1 cellular context compared by ENCODE assay signal in the genomic region with DNA sequence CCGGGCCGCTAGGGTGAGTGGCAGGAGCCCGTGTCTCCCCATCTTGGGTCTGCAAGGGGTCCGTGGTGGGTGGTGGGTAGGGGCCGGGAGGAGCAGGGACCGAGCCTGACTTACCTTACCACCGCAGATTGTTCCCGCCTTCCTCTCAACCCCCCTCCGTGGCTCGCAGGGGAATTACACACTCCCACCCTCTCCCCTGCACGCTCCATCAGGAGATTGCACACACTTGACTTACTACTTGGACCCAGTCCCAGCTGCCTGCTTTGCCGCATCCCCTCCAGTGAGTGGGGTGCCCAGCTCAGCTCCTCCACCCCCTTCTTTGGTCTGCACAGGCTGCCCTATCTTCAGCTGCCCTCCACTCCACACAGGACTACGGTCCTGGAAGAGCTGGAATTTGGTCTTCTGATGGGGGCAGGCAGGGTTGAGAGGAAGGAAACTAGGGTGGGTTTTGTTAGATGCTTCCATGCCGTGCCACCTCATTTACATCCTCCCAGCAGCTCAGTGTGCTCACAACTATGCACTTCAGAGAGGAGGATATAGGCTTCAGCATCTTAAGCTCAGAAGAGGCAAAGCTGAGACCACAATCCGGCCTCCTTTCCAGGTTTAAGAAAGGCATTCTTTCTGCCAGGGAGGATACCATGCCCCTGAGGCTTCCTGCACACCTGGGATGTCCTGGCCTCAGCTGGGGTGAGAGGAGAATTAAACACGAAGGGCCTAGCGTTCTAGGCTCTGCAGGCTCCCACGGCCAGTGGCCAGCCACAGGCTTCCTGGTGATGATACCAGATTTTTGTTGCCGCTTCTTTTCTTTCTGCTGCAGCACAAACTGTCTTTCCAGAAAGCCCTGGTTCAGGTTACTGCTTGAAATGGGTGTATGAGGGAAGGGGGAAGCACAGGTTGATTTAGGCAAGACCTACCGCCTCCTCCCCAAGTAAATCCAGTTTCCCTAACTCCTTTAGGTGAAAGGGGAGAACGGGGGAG.
TF ChIP-seq lines count a peak whose summit lies in the region.

No MANE protein-coding gene starts in this region.

TF ChIP-seq in GM23338, 12 proteins besides CTCF, POLR2A, EP300 and RAD21 (continued from another document):
- no peak for TF ChIP-seq ZNF462 (CRISPR knock-in tag; IDR thresholded peaks at IDR 0.05)
- no peak for TF ChIP-seq ZNF331 (CRISPR knock-in tag; IDR thresholded peaks at IDR 0.05; ENCODE audit: low read depth)
- TF ChIP-seq NANOG (IDR thresholded peaks at IDR 0.05; ENCODE audit: borderline replicate concordance), result no peak
- TF ChIP-seq ETS1 (IDR thresholded peaks at IDR 0.05), result no peak
- no peak for TF ChIP-seq POLR2AphosphoS5 (IDR thresholded peaks at IDR 0.05; ENCODE audit: low read depth)
- TF ChIP-seq EZH2phosphoT487 (IDR thresholded peaks at IDR 0.05; ENCODE audit: unreplicated experiment), result no peak
- TF ChIP-seq JUNB (IDR thresholded peaks at IDR 0.05; ENCODE audit: unreplicated experiment), result no peak
- TF ChIP-seq EZH2 (IDR thresholded peaks at IDR 0.05; ENCODE audit: low read depth, unreplicated experiment), result no peak
